Comparison of ENCODE assay signal across 8 cellular contexts in genomic region chrX:51495708-51496488, GRCh38. TPM values are rescaled to one million over a fixed set of nuclear protein-coding genes. Genes with fewer than 3 reads are reported as not detected.
DNase-seq lines count a peak whose midpoint lies in the region; ATAC-seq and TF ChIP-seq lines count a peak whose summit lies in the region.
"Not testable (repeated sequence)": the region's sequence is repeated elsewhere in the genome, so short reads cannot be mapped to it uniquely, and the experiment has no call there.

No MANE protein-coding gene starts in this region.

- H3K27me3 ChIP-seq in GM06990 (replicated peaks; ENCODE audit: control insufficient read depth, insufficient read depth, low read length); esophagus (ENCODE audit: control insufficient read depth in 1 of 2, insufficient read depth in 2 of 2, low read length in 2 of 2); vagina: not testable (repeated sequence)
- H3K27me3 ChIP-seq in left lung, result peaks cover 28 to 52% of the 10 kb centered on the region in 2 donors

- TF ChIP-seq POLR2A in vagina (IDR thresholded peaks at IDR 0.05), result not testable (repeated sequence)

- TF ChIP-seq CTCF in GM06990 (IDR thresholded peaks at IDR 0.05; ENCODE audit: insufficient read depth, low read length, poor library complexity, severe bottlenecking); left lung (IDR thresholded peaks at IDR 0.05); vagina (IDR thresholded peaks at IDR 0.05): not testable (repeated sequence)

- peak overlapping the region; percentile 80 for H3K4me3 Mint-ChIP-seq in activated naive CD8-positive, alpha-beta T cell treated with anti-CD3 and anti-CD28 coated beads for 36 hours

- not testable (repeated sequence) for H3K9me3 Mint-ChIP-seq in activated naive CD8-positive, alpha-beta T cell treated with anti-CD3 and anti-CD28 coated beads for 36 hours

- H3K27ac ChIP-seq in esophagus (ENCODE audit: low read depth in 2 of 2, low read length in 1 of 2); left lung; vagina: not testable (repeated sequence)

- H3K4me1 Mint-ChIP-seq in activated naive CD8-positive, alpha-beta T cell treated with anti-CD3 and anti-CD28 coated beads for 36 hours, result not testable (repeated sequence)

- H3K27ac Mint-ChIP-seq in activated naive CD8-positive, alpha-beta T cell treated with anti-CD3 and anti-CD28 coated beads for 36 hours, result peak overlapping the region; percentile 79

- not testable (repeated sequence) for H3K36me3 ChIP-seq in GM06990 (ENCODE audit: control insufficient read depth, insufficient read depth, low read length); esophagus (ENCODE audit: control insufficient read depth in 2 of 2, insufficient read depth in 2 of 2, low read length in 1 of 2); left lung; vagina

- H3K36me3 Mint-ChIP-seq in activated naive CD8-positive, alpha-beta T cell treated with anti-CD3 and anti-CD28 coated beads for 36 hours, result not testable (repeated sequence)

- ATAC-seq in HG03039 (IDR thresholded peaks at IDR 0.05; ENCODE audit: unreplicated experiment) (peak; percentile 10), left lung (peak; percentile 45)

- H3K27me3 Mint-ChIP-seq in activated naive CD8-positive, alpha-beta T cell treated with anti-CD3 and anti-CD28 coated beads for 36 hours, result peaks cover 20% of the 10 kb centered on the region

- H3K4me1 ChIP-seq in esophagus (ENCODE audit: control insufficient read depth in 2 of 2, insufficient read depth in 2 of 2, low read length in 1 of 2); left lung; vagina: not testable (repeated sequence)

- 1 to 46% methylated on average over 29 to 50 of the region's 59 CpGs for WGBS in esophagus, 2 donors

- intact Hi-C loops in left lung (cut with DNase I); vagina (cut with DNase I): not testable (repeated sequence)

- H3K9me3 ChIP-seq in esophagus (ENCODE audit: control insufficient read depth in 2 of 2, insufficient read depth in 1 of 2, low read depth in 1 of 2, low read length in 1 of 2); left lung; vagina: not testable (repeated sequence)

- DNase-seq in GM06990 (ENCODE audit: extremely low read depth, insufficient read length), result peak; percentile 0
- DNase-seq in SK-N-DZ (ENCODE audit: low spot score), result peak; percentile 30
- DNase-seq in activated naive CD8-positive, alpha-beta T cell treated with anti-CD3 and anti-CD28 coated beads for 36 hours, result peak; percentile 8
- DNase-seq in left lung; vagina (ENCODE audit: extremely low spot score in 2 of 2): not testable (repeated sequence)
- peak; percentile 54 for DNase-seq in retina

- 0 out of 2 replicates have a peak overlapping the region, but pooled peaks have one; percentile 10 for H3K4me3 ChIP-seq in GM06990 (replicated peaks; ENCODE audit: low read depth, low read length)
- H3K4me3 ChIP-seq in esophagus (ENCODE audit: low read depth in 1 of 2, low read length in 2 of 2), result peak overlapping the region; percentile 47 to 49
- peak overlapping the region; percentile 32 to 42 for H3K4me3 ChIP-seq in left lung
- peak overlapping the region; percentile 55 to 57 for H3K4me3 ChIP-seq in vagina

RNA-seq across cellular contexts. Expression of gene NUDT11, which starts 0.5 kb away (rescaled TPM):
- polyA plus RNA-seq in SK-N-DZ (2014; cell fraction: cytosol; rRNA removed), result 73.2 and 73.7 TPM in 2 replicates
- 33.4 and 34.2 TPM in 2 replicates for polyA plus RNA-seq in SK-N-DZ (2014; cell fraction: nucleus; rRNA removed)
- 1 to 10 TPM; 3.2 to 3.9 TPM for total RNA-seq in activated naive CD8-positive, alpha-beta T cell treated with anti-CD3 and anti-CD28 coated beads for 36 hours
- polyA plus RNA-seq in esophagus, result under 1 TPM; 0.49 to 0.75 TPM
- total RNA-seq in left lung (under 1 TPM; 0.58 to 0.93 TPM), vagina (1.5 TPM)
